In the genomic region with DNA sequence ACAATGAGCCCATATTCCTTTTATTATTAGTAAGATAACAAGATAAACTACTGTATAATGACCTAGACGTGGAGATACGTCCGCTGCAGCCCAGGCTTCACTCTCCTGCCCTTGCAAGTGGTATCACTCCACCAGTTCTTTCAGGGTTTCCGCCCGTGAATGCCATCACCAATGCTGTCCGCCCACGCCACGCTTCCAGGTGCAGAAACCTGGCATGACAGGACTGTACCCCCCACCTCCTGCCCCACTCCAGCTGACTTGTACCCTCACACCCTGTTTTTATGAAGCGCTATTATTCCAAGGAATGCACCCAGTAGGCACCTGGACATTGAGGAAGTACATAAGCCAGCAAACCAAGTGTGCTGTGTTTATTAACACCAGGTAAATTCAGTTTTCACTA, we compare ENCODE assay signal across 29 cellular contexts.
"Had no signal": no experiment of that assay in that cellular context is flagged by ENCODE, and none has a peak within 500 bp of the region (broad histone marks: within the 10 kb centered on the region; RNA-seq: fewer than 3 reads in every experiment).

No MANE protein-coding gene starts in this region.

- H3K4me1 ChIP-seq: adrenal gland, body of pancreas, colonic mucosa, esophagus squamous epithelium, gastroesophageal sphincter had no signal

- H3K27me3 ChIP-seq: adrenal gland, body of pancreas, colonic mucosa, esophagus squamous epithelium, gastroesophageal sphincter had no signal

- DNase-seq: activated CD4-positive, alpha-beta memory T cell treated with anti-CD3 and anti-CD28 coated beads for 36 hours; activated CD4-positive, alpha-beta T cell treated with anti-CD3 and anti-CD28 coated beads for 36 hours; activated CD4-positive, alpha-beta T cell treated with anti-CD3 and anti-CD28 coated beads, Interleukin-2, amount 10 ng/mL, durations not matched to agents 24 days and 14 days; activated CD4-positive, CD25-positive, alpha-beta regulatory T cell; activated CD4-positive, CD25-positive, alpha-beta regulatory T cell treated with anti-CD3 and anti-CD28 coated beads, Interleukin-2, amount 50 U/mL, for 72 hours; activated CD8-positive, alpha-beta memory T cell treated with anti-CD3 and anti-CD28 coated beads, Interleukin-2, amount 10 ng/mL, durations not matched to agents 7 days and 5 days; activated CD8-positive, alpha-beta memory T cell treated with anti-CD3 and anti-CD28 coated beads, Interleukin-2, amount 50 U/mL, for 4 hours; activated CD8-positive, alpha-beta T cell treated with anti-CD3 and anti-CD28 coated beads, Interleukin-2, amount 10 ng/mL, durations not matched to agents 7 days and 5 days; activated effector memory CD4-positive, alpha-beta T cell treated with anti-CD3 and anti-CD28 coated beads, Interleukin-2, amount 50 U/mL, for 16 hours; activated naive CD4-positive, alpha-beta T cell treated with anti-CD3 and anti-CD28 coated beads for 36 hours; activated naive CD8-positive, alpha-beta T cell treated with anti-CD3 and anti-CD28 coated beads for 36 hours; activated naive CD8-positive, alpha-beta T cell treated with anti-CD3 and anti-CD28 coated beads, Interleukin-2, amount 50 U/mL, for 24 hours; activated T-cell treated with anti-CD3 and anti-CD28 coated beads, Interleukin-2, amount 50 U/mL, for 1 hour; activated T-cell treated with anti-CD3 and anti-CD28 coated beads, Interleukin-2, amount 50 U/mL, for 48 hours; adrenal gland; amygdala; aorta; body of pancreas; central memory CD4-positive, alpha-beta T cell; cerebellar nuclear complex; colonic mucosa; effector CD8-positive, alpha-beta T cell; esophagus squamous epithelium; foreskin melanocyte; T-helper 2 cell had no signal

- H3K9me3 ChIP-seq: adrenal gland, body of pancreas, colonic mucosa, esophagus squamous epithelium, gastroesophageal sphincter had no signal

- FAIRE-seq: endometrium, endothelial cell of umbilical vein had no signal

- H3K4me3 ChIP-seq: adrenal gland, body of pancreas, colonic mucosa, esophagus squamous epithelium, gastroesophageal sphincter had no signal

- H3K36me3 ChIP-seq: adrenal gland, colonic mucosa, esophagus squamous epithelium, gastroesophageal sphincter had no signal

- H3K27ac ChIP-seq: adrenal gland, body of pancreas, colonic mucosa, epithelial cell of prostate, esophagus squamous epithelium, gastroesophageal sphincter had no signal
